In genomic region chr5:177113566-177114424, GRCh38 we compare ENCODE assay signal across 1 cellular context.
A peak's percentile ranks its signal among the peaks of the same experiment; 100 is the strongest.
TF ChIP-seq lines count a peak whose summit lies in the region.

No MANE protein-coding gene starts in this region.

TF ChIP-seq in IMR-90, 13 proteins besides CTCF, POLR2A, EP300 and RAD21 (continued from another document):
- no peak for TF ChIP-seq USF2 (IDR thresholded peaks at IDR 0.05; ENCODE audit: low read depth, low read length)
- TF ChIP-seq MAZ (IDR thresholded peaks at IDR 0.05; ENCODE audit: borderline replicate concordance, low read depth, low read length) = 0 out of 2 replicates have a peak, but pooled peaks have one; percentile 52
TF ChIP-seq in IMR-90: peak in this region for 3.
